Comparison of ENCODE assay signal across 1 cellular context in the genomic region with DNA sequence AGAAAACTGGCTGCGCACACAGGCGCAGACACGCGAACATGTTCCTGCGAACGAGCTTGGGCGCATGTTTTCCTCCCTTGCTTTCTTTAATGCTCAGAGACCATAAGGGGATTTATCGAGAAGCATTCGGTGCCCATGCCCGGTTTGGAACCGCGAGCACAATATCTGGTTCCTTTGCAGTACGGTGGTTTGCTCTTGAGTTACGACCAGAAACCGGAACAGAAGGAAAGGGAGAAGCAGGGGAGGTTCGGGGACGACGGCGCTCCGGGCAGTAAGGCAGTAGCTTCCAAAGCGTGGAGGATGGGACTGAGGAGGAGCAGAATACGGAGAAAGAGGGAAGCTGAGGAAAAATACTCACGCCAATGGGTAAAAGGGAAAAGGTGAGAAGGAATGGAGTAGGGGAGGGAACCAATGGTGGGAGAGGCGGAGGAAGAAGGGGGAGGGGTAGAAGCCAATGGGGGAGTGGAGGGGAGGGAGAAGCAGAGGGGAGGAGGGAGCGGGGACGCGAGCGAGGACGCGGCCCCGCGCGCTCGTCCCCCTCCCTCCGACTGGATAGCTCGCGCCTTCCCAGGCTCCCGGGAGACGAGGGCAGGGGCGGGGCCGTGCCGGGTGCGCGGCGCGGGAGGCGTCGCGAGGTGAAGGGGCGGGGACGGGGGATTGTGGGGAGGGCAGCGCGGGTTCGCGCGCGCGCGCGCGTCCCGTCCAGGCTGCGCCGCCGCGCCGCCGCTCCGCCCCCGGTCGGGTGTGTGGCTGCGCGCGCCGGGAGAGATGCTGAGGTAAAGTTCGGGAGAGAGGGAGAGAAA.
TF ChIP-seq lines count a peak whose summit lies in the region.

No MANE protein-coding gene starts in this region.

TF ChIP-seq in GM12878, 131 proteins besides CTCF, POLR2A, EP300 and RAD21 (continued from another document and continues in another):
- TF ChIP-seq ZBTB40 (IDR thresholded peaks at IDR 0.05; ENCODE audit: borderline replicate concordance) (no peak), CREM (IDR thresholded peaks at IDR 0.05; ENCODE audit: low read depth) (no peak), FOXM1 (IDR thresholded peaks at IDR 0.05; ENCODE audit: low read depth, low read length) (no peak), MXI1 (IDR thresholded peaks at IDR 0.05; ENCODE audit: low read depth, low read length) (no peak), ZZZ3 (IDR thresholded peaks at IDR 0.05; ENCODE audit: control insufficient read depth, insufficient read length, low read depth) (no peak), SKIL (IDR thresholded peaks at IDR 0.05; ENCODE audit: low read depth, poor library complexity, severe bottlenecking) (no peak), ETV6 (conservative IDR thresholded peaks at IDR 0.05 in 1 of 2, IDR thresholded peaks at IDR 0.05 in 1 of 2; ENCODE audit: borderline replicate concordance in 1 of 2, low read depth in 1 of 2) (no peak), NRF1 (conservative IDR thresholded peaks at IDR 0.05; ENCODE audit: low read depth, low read length) (no peak), RELA (IDR thresholded peaks at IDR 0.05; ENCODE audit: borderline replicate concordance, partially characterized antibody) (no peak), ZNF622 (IDR thresholded peaks at IDR 0.05) (no peak), ASH2L (IDR thresholded peaks at IDR 0.05; ENCODE audit: borderline replicate concordance, low read depth) (no peak), PAX8 (IDR thresholded peaks at IDR 0.05) (no peak), RAD51 (IDR thresholded peaks at IDR 0.05) (no peak), IRF4 (IDR thresholded peaks at IDR 0.05; ENCODE audit: low read depth, low read length) (no peak), SUZ12 (IDR thresholded peaks at IDR 0.05; ENCODE audit: unreplicated experiment) (no peak), BCL11A (IDR thresholded peaks at IDR 0.05; ENCODE audit: low read depth, low read length) (no peak), JUNB (IDR thresholded peaks at IDR 0.05) (no peak), SPI1 (IDR thresholded peaks at IDR 0.05; ENCODE audit: borderline replicate concordance, insufficient read depth, low read depth, low read length) (peak; percentile 10; the same call in 1 of the 2 replicates), SIN3A (IDR thresholded peaks at IDR 0.05; ENCODE audit: low read depth, low read length) (no peak), RUNX3 (IDR thresholded peaks at IDR 0.05; ENCODE audit: low read length) (no peak), ZNF592 (IDR thresholded peaks at IDR 0.05) (no peak), SMAD1 (IDR thresholded peaks at IDR 0.05; ENCODE audit: low read depth, partially characterized antibody) (no peak), EZH2 (IDR thresholded peaks at IDR 0.05; ENCODE audit: borderline replicate concordance, control insufficient read depth, low read depth, low read length) (no peak), NR2C1 (IDR thresholded peaks at IDR 0.05) (no peak), STAT3 (IDR thresholded peaks at IDR 0.05; ENCODE audit: low read depth, low read length) (no peak), MYC (IDR thresholded peaks at IDR 0.05; ENCODE audit: insufficient read depth, insufficient read length, insufficient replicate concordance, low read length, severe bottlenecking) (no peak), KDM1A (IDR thresholded peaks at IDR 0.05; ENCODE audit: borderline replicate concordance) (no peak), CBFB (IDR thresholded peaks at IDR 0.05; ENCODE audit: low read depth) (no peak), JUND (IDR thresholded peaks at IDR 0.05; ENCODE audit: low read depth, low read length) (no peak), SUPT20H (IDR thresholded peaks at IDR 0.05; ENCODE audit: borderline replicate concordance, control insufficient read depth, low read depth, low read length) (no peak), CEBPB (IDR thresholded peaks at IDR 0.05; ENCODE audit: borderline replicate concordance in 1 of 2, low read depth in 2 of 2, low read length in 2 of 2) (no peak), KAT2A (conservative IDR thresholded peaks at IDR 0.05; ENCODE audit: control insufficient read depth, low read depth, low read length) (no peak), PBX3 (IDR thresholded peaks at IDR 0.05; ENCODE audit: insufficient replicate concordance, low read depth, low read length) (no peak)
- TF ChIP-seq, protein P1, sequence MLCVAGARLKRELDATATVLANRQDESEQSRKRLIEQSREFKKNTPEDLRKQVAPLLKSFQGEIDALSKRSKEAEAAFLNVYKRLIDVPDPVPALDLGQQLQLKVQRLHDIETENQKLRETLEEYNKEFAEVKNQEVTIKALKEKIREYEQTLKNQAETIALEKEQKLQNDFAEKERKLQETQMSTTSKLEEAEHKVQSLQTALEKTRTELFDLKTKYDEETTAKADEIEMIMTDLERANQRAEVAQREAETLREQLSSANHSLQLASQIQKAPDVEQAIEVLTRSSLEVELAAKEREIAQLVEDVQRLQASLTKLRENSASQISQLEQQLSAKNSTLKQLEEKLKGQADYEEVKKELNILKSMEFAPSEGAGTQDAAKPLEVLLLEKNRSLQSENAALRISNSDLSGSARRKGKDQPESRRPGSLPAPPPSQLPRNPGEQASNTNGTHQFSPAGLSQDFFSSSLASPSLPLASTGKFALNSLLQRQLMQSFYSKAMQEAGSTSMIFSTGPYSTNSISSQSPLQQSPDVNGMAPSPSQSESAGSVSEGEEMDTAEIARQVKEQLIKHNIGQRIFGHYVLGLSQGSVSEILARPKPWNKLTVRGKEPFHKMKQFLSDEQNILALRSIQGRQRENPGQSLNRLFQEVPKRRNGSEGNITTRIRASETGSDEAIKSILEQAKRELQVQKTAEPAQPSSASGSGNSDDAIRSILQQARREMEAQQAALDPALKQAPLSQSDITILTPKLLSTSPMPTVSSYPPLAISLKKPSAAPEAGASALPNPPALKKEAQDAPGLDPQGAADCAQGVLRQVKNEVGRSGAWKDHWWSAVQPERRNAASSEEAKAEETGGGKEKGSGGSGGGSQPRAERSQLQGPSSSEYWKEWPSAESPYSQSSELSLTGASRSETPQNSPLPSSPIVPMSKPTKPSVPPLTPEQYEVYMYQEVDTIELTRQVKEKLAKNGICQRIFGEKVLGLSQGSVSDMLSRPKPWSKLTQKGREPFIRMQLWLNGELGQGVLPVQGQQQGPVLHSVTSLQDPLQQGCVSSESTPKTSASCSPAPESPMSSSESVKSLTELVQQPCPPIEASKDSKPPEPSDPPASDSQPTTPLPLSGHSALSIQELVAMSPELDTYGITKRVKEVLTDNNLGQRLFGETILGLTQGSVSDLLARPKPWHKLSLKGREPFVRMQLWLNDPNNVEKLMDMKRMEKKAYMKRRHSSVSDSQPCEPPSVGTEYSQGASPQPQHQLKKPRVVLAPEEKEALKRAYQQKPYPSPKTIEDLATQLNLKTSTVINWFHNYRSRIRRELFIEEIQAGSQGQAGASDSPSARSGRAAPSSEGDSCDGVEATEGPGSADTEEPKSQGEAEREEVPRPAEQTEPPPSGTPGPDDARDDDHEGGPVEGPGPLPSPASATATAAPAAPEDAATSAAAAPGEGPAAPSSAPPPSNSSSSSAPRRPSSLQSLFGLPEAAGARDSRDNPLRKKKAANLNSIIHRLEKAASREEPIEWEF (IDR thresholded peaks at IDR 0.05; ENCODE audit: insufficient replicate concordance, low read depth, low read length), result no peak
- TF ChIP-seq, protein P2, sequence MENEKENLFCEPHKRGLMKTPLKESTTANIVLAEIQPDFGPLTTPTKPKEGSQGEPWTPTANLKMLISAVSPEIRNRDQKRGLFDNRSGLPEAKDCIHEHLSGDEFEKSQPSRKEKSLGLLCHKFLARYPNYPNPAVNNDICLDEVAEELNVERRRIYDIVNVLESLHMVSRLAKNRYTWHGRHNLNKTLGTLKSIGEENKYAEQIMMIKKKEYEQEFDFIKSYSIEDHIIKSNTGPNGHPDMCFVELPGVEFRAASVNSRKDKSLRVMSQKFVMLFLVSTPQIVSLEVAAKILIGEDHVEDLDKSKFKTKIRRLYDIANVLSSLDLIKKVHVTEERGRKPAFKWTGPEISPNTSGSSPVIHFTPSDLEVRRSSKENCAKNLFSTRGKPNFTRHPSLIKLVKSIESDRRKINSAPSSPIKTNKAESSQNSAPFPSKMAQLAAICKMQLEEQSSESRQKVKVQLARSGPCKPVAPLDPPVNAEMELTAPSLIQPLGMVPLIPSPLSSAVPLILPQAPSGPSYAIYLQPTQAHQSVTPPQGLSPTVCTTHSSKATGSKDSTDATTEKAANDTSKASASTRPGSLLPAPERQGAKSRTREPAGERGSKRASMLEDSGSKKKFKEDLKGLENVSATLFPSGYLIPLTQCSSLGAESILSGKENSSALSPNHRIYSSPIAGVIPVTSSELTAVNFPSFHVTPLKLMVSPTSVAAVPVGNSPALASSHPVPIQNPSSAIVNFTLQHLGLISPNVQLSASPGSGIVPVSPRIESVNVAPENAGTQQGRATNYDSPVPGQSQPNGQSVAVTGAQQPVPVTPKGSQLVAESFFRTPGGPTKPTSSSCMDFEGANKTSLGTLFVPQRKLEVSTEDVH (IDR thresholded peaks at IDR 0.05; ENCODE audit: low read depth, partially characterized antibody), result peak; percentile 31
